Comparison of ENCODE assay signal across 9 cellular contexts in the genomic region with DNA sequence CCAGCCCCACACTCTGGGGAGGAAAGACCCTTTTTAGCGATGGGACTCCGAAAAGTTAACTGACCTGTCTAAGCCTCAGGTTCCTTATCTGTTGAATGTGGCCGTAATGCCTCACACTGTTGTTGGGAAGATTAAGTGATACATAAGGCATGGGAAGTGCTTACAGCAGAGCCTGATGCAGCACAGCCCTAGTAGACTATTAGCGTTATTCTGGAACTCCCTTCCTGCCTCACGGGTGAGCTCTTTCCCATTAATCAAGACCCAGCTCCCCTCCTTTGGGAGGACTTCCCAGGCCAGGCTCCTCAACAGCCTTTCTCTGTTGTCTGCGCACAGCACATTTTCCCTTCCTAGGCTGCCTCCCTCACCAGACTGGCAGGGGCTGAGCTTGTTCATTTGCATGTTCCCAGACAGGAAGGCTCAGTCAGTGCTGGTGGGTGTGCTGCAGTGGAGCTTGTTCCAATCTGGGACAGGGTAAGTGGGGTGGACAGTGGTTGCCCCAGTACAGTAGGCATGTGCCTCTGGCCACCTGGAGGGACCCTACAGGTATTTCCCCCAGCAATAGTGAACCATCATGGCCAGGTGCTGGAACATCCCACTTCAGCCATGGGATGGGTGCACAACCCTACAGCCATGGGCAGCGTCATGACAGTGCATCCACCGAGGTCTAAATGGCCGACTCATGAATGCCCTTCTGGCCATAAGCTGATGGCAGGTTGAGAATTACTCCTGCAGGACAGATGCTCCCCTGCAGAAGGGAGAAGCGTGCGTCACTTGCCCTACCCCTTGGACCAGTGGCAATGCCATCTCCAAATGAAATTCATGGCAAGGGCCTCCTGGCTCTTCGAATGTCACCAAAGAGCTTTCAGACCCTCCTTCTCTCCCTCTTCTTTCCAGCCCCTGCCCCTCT. TPM values are rescaled to one million over a fixed set of nuclear protein-coding genes. Genes with fewer than 3 reads are reported as not detected.
DNase-seq lines count a peak whose midpoint lies in the region; ATAC-seq and TF ChIP-seq lines count a peak whose summit lies in the region.
"Had no signal": no experiment of that assay in that cellular context is flagged by ENCODE, and none has a peak within 500 bp of the region (broad histone marks: within the 10 kb centered on the region; RNA-seq: fewer than 3 reads in every experiment).

No MANE protein-coding gene starts in this region.

- H3K36me3 Mint-ChIP-seq in activated naive CD4-positive, alpha-beta T cell treated with anti-CD3 and anti-CD28 coated beads, Interleukin-2, amount 50 U/mL, for 24 hours: no peaks in the 10 kb centered on the region
- H3K36me3 Mint-ChIP-seq in type B pancreatic cell (no peaks in the 10 kb centered on the region), MCF 10A (ENCODE audit: insufficient read depth, unreplicated experiment) (no peaks in the 10 kb centered on the region)

- no peaks in the 10 kb centered on the region for H3K9me3 Mint-ChIP-seq in activated naive CD4-positive, alpha-beta T cell treated with anti-CD3 and anti-CD28 coated beads, Interleukin-2, amount 50 U/mL, for 24 hours
- no peaks in the 10 kb centered on the region for H3K9me3 Mint-ChIP-seq in type B pancreatic cell
- H3K9me3 Mint-ChIP-seq in MCF 10A (ENCODE audit: unreplicated experiment): no peaks in the 10 kb centered on the region

- no peaks in the 10 kb centered on the region for H3K36me3 ChIP-seq in OCI-LY7 (ENCODE audit: insufficient read depth, low read length)

- H3K4me2 ChIP-seq in OCI-LY7 (ENCODE audit: low read length): peak overlapping the region; percentile 23; the same call in 1 of the 2 replicates

- peak overlapping the region; percentile 81 for H3K4me3 Mint-ChIP-seq in activated naive CD4-positive, alpha-beta T cell treated with anti-CD3 and anti-CD28 coated beads, Interleukin-2, amount 50 U/mL, for 24 hours
- H3K4me3 Mint-ChIP-seq in type B pancreatic cell (no peak overlapping the region), MCF 10A (ENCODE audit: unreplicated experiment) (no peak overlapping the region)

- intact Hi-C loops in OCI-LY7 (cut with micrococcal nuclease; ENCODE audit: unreplicated experiment) (no loop called here), cardiac septum (cut with DNase I) (no loop called here), MCF 10A (cut with micrococcal nuclease) (no loop called here)

- peak overlapping the region; percentile 99 for H3K27ac Mint-ChIP-seq in activated naive CD4-positive, alpha-beta T cell treated with anti-CD3 and anti-CD28 coated beads, Interleukin-2, amount 50 U/mL, for 24 hours
- H3K27ac Mint-ChIP-seq in type B pancreatic cell: peak overlapping the region; percentile 55
- H3K27ac Mint-ChIP-seq in MCF 10A (ENCODE audit: low read depth, unreplicated experiment): no peak overlapping the region

- no peak overlapping the region for H3K27ac ChIP-seq in OCI-LY7 (ENCODE audit: low read depth, low read length, poor library complexity, severe bottlenecking)
- H3K27ac ChIP-seq: foreskin keratinocyte had no signal

- no peaks in the 10 kb centered on the region for H4K20me1 ChIP-seq in OCI-LY7 (ENCODE audit: insufficient read depth, low read length)

- CTCF ChIA-PET in OCI-LY7 (lab: Charles Lee; ENCODE audit: unreplicated experiment): no interaction called here
- CTCF ChIA-PET in MCF 10A (lab: Yijun Ruan, JAX): interaction anchor here (0.7 kb wide), 1 partner anchor 867 kb away, joined by 3 read pairs; no protein-coding TSS in a partner anchor

- H3K9me2 ChIP-seq in OCI-LY7 (ENCODE audit: insufficient read depth, low read length): no peaks in the 10 kb centered on the region

- BruUV-seq in OCI-LY7 (replicated peaks; lab: Mats Ljungman, UMichigan) (no TSS peak), MCF 10A (replicated peaks; lab: Mats Ljungman, UMichigan) (no TSS peak)

- no peaks in the 10 kb centered on the region for H3K79me2 ChIP-seq in OCI-LY7 (ENCODE audit: insufficient read depth, low read depth, low read length)

- peaks cover 12% of the 10 kb centered on the region for H3K4me1 ChIP-seq in OCI-LY7 (ENCODE audit: insufficient read depth, low read length, poor library complexity, severe bottlenecking)

- DNase-seq in activated naive CD4-positive, alpha-beta T cell treated with Interleukin-2 at 50 U/mL for 16 hours: no peak
- DNase-seq in OCI-LY7 (ENCODE audit: low spot score) (no peak), cardiac septum (ENCODE audit: low spot score) (peak; percentile 69), type B pancreatic cell (ENCODE audit: extremely low spot score, unreplicated experiment) (no peak), MCF 10A (ENCODE audit: unreplicated experiment) (no peak)
- no peak for DNase-seq in effector CD4-positive, alpha-beta T cell
- DNase-seq: foreskin keratinocyte had no signal

- no peaks in the 10 kb centered on the region for H3K27me3 Mint-ChIP-seq in activated naive CD4-positive, alpha-beta T cell treated with anti-CD3 and anti-CD28 coated beads, Interleukin-2, amount 50 U/mL, for 24 hours
- H3K27me3 Mint-ChIP-seq in type B pancreatic cell: no peaks in the 10 kb centered on the region
- no peaks in the 10 kb centered on the region for H3K27me3 Mint-ChIP-seq in MCF 10A (ENCODE audit: insufficient read depth, unreplicated experiment)

- H3K9me3 ChIP-seq in OCI-LY7 (ENCODE audit: low read length): no peaks in the 10 kb centered on the region

- H2AFZ ChIP-seq in OCI-LY7 (ENCODE audit: low read length): peak overlapping the region; percentile 78

- no peak overlapping the region for H3K4me3 ChIP-seq in OCI-LY7 (ENCODE audit: low read depth, low read length, poor library complexity, severe bottlenecking)

- POLR2A ChIA-PET in OCI-LY7 (lab: Charles Lee) (interaction anchor here (0.5 to 1.0 kb wide), 3 partner anchors 8 to 9 kb away, joined by 3 to 4 read pairs (median 3); no protein-coding TSS in a partner anchor), MCF 10A (lab: Yijun Ruan, JAX) (interaction anchor here (0.7 to 0.9 kb wide), 2 partner anchors 50 to 61 kb away, joined by 3 read pairs; no protein-coding TSS in a partner anchor)

- peaks cover 49% of the 10 kb centered on the region for H3K4me1 Mint-ChIP-seq in activated naive CD4-positive, alpha-beta T cell treated with anti-CD3 and anti-CD28 coated beads, Interleukin-2, amount 50 U/mL, for 24 hours
- peaks cover 15% of the 10 kb centered on the region for H3K4me1 Mint-ChIP-seq in type B pancreatic cell (ENCODE audit: unreplicated experiment)
- no peaks in the 10 kb centered on the region for H3K4me1 Mint-ChIP-seq in MCF 10A (ENCODE audit: insufficient read depth, unreplicated experiment)

- TF ChIP-seq CTCF in OCI-LY7 (conservative IDR thresholded peaks at IDR 0.05; ENCODE audit: low read length) (no peak), type B pancreatic cell (conservative IDR thresholded peaks at IDR 0.05) (no peak), MCF 10A (IDR thresholded peaks at IDR 0.05; ENCODE audit: unreplicated experiment) (no peak)

- no peak for ATAC-seq in HG03571 (IDR thresholded peaks at IDR 0.05; ENCODE audit: unreplicated experiment)
- ATAC-seq: foreskin keratinocyte had no signal

RNA-seq across cellular contexts. Expression of gene PSTPIP1, which starts 5.8 kb away (rescaled TPM):
- total RNA-seq in OCI-LY7 (2014; rRNA removed; shearing (Covaris generic)): 1.5 and 1.8 TPM in 2 replicates
- total RNA-seq in OCI-LY7 (2022) (23.6 and 27.4 TPM in 2 replicates), cardiac septum (2.7 TPM), type B pancreatic cell (ENCODE audit: low replicate concordance) (0.77 TPM in 1 of 2 replicates, not detected in the other), MCF 10A (2022) (1.2 TPM in 2 replicates)

RNA-seq across cellular contexts. Expression of gene RCN2, which starts 57.6 kb away (rescaled TPM):
- total RNA-seq in OCI-LY7 (2014; rRNA removed; shearing (Covaris generic)): 32.8 and 33.4 TPM in 2 replicates
- total RNA-seq in OCI-LY7 (2022): 39.1 and 45.9 TPM in 2 replicates
- total RNA-seq in cardiac septum: 30.3 TPM
- 54.6 and 109 TPM in 2 replicates for total RNA-seq in type B pancreatic cell (ENCODE audit: low replicate concordance)
- 48.1 and 68.8 TPM in 2 replicates for total RNA-seq in MCF 10A (2022)
